ENCODE assay signal across 18 cellular contexts in genomic region chr1:108502624-108503023, GRCh38. TPM values are rescaled to one million over a fixed set of nuclear protein-coding genes. Genes with fewer than 3 reads are reported as not detected.
DNase-seq lines count a peak whose midpoint lies in the region; ATAC-seq, FAIRE-seq and TF ChIP-seq lines count a peak whose summit lies in the region.
"Had no signal": no experiment of that assay in that cellular context is flagged by ENCODE, and none has a peak within 500 bp of the region (broad histone marks: within the 10 kb centered on the region; RNA-seq: fewer than 3 reads in every experiment).

No MANE protein-coding gene starts in this region.

- 49% methylated on average over 2 of the region's 2 CpGs for WGBS in mammary epithelial cell (ENCODE audit: low coverage, missing lambda C conversion rate)

- no peaks in the 10 kb centered on the region for H3K79me2 ChIP-seq in mammary epithelial cell (ENCODE audit: insufficient read depth, low read length)

- TF ChIP-seq CTCF in mammary epithelial cell (conservative IDR thresholded peaks at IDR 0.05 in 1 of 2, IDR thresholded peaks at IDR 0.05 in 1 of 2; ENCODE audit: extremely low read depth in 1 of 2, insufficient read depth in 1 of 2, low read depth in 1 of 2, low read length in 2 of 2) (no peak), dorsolateral prefrontal cortex (IDR thresholded peaks at IDR 0.05 in 54 of 56, conservative IDR thresholded peaks at IDR 0.05 in 2 of 56; ENCODE audit: low read depth in 1 of 56, partially characterized antibody in 56 of 56) (no peak)

- intact Hi-C loops in mammary epithelial cell (cut with micrococcal nuclease) = no loop called here
- intact Hi-C loops in dorsolateral prefrontal cortex (cut with DNase I) = no loop called here

- DNase-seq in EH (ENCODE audit: low read depth) (peak; percentile 86), M059J (ENCODE audit: low read depth) (peak; percentile 88), mammary epithelial cell (peak; percentile 18), myocyte (ENCODE audit: low read depth) (peak; percentile 82), NCI-H524 (lab: John Stamatoyannopoulos, UW) (no peak), dorsolateral prefrontal cortex (no peak), frontal cortex (ENCODE audit: low spot score in 2 of 2) (no peak)
- DNase-seq: activated CD4-positive, alpha-beta T cell treated with anti-CD3 and anti-CD28 coated beads for 36 hours; head of caudate nucleus; NCI-H1930; NCI-H524 treated with DMSO at 0.1 percent for 48 hours; spleen; stimulated activated naive CD8-positive, alpha-beta T cell treated with anti-CD3 and anti-CD28 coated beads, Interleukin-15, Interleukin-2, amounts not matched to agents 100 U/mL and 50 U/mL, for 24 hours had no signal

- H2AFZ ChIP-seq in mammary epithelial cell (ENCODE audit: low read depth, low read length) = no peak overlapping the region

- H3K4me3 ChIP-seq in mammary epithelial cell (replicated peaks in 1 of 3; ENCODE audit: insufficient read depth in 1 of 3, low read depth in 2 of 3, low read length in 3 of 3) = no peak overlapping the region
- H3K4me3 ChIP-seq in dorsolateral prefrontal cortex = no peak overlapping the region
- H3K4me3 ChIP-seq: spleen had no signal

- H3K27me3 ChIP-seq in mammary epithelial cell (ENCODE audit: insufficient read depth, low read length) = no peaks in the 10 kb centered on the region
- no peaks in the 10 kb centered on the region for H3K27me3 ChIP-seq in dorsolateral prefrontal cortex
- H3K27me3 ChIP-seq: spleen had no signal

- H3K27ac ChIP-seq in mammary epithelial cell (ENCODE audit: insufficient read depth, low read depth, low read length) (no peak overlapping the region), dorsolateral prefrontal cortex (no peak overlapping the region)
- H3K27ac ChIP-seq: C4-2B, spleen had no signal

- no peaks in the 10 kb centered on the region for H3K9me3 ChIP-seq in mammary epithelial cell (replicated peaks; ENCODE audit: insufficient read depth, low read length)
- H3K9me3 ChIP-seq: spleen had no signal

- no TSS peak for BruUV-seq in mammary epithelial cell (replicated peaks; lab: Mats Ljungman, UMichigan)

- no peaks in the 10 kb centered on the region for H4K20me1 ChIP-seq in mammary epithelial cell (ENCODE audit: insufficient read depth, low read length)

- in situ Hi-C loops in mammary epithelial cell (cut with MboI; ENCODE audit: low sequenced_read_pairs in 2 of 2) = loop anchor here in 1 of 2 donors (10.0 kb wide), 1 partner anchor 142 kb away; no protein-coding TSS in a partner anchor

- no peak overlapping the region for H3K4me2 ChIP-seq in mammary epithelial cell (ENCODE audit: insufficient read depth, low read depth, low read length)

- peaks cover 10% of the 10 kb centered on the region for H3K4me1 ChIP-seq in mammary epithelial cell (ENCODE audit: insufficient read depth, low read length)

- no peak for FAIRE-seq in frontal cortex (lab: Jason Lieb, UNC)
- FAIRE-seq: keratinocyte had no signal

- CTCF ChIA-PET in mammary epithelial cell (lab: Charles Lee; ENCODE audit: low non-redundant PET) = no interaction called here

- no peak overlapping the region for H3K9ac ChIP-seq in mammary epithelial cell (ENCODE audit: insufficient read depth, low read length)

- H3K36me3 ChIP-seq in mammary epithelial cell (ENCODE audit: insufficient read depth, low read length) = no peaks in the 10 kb centered on the region
- H3K36me3 ChIP-seq: spleen had no signal

- dilution Hi-C loops in mammary epithelial cell (cut with HindIII; ENCODE audit: low sequenced_read_pairs) = no loop called here

- ATAC-seq in HG02798 (IDR thresholded peaks at IDR 0.05; ENCODE audit: poor library complexity, unreplicated experiment) = no peak
- ATAC-seq: activated CD4-positive, alpha-beta T cell treated with anti-CD3 and anti-CD28 coated beads for 36 hours; stimulated activated naive CD8-positive, alpha-beta T cell treated with anti-CD3 and anti-CD28 coated beads, Interleukin-15, Interleukin-2, amounts not matched to agents 100 U/mL and 50 U/mL, for 24 hours had no signal

RNA-seq across cellular contexts. Expression of gene NBPF6, which starts 52.5 kb away (rescaled TPM):
- not detected in 2 replicates for total RNA-seq in M059J (2014; rRNA removed; shearing (Covaris generic))
- total RNA-seq in mammary epithelial cell = not detected
- not detected for polyA plus RNA-seq in mammary epithelial cell
- not detected for polyA minus RNA-seq in mammary epithelial cell
- total RNA-seq in myocyte = not detected in 2 replicates
- not detected for polyA plus RNA-seq in myocyte (2012)
- under 1 TPM in 10 of 120 experiments, not detected in 110; 0.22 to 0.63 (median 0.32) TPM for total RNA-seq in dorsolateral prefrontal cortex
- total RNA-seq in frontal cortex = not detected
- total RNA-seq: activated CD4-positive, alpha-beta T cell treated with anti-CD3 and anti-CD28 coated beads for 36 hours; mucosa of gallbladder; spleen; T-helper 2 cell treated with Interferon-gamma antibody and Interleukin-4, amounts not matched to agents 100 ng/mL and 5 ng/mL, for 36 hours had no signal
- polyA plus RNA-seq: keratinocyte had no signal

RNA-seq across cellular contexts. Expression of gene EEIG2, which starts 57.3 kb away (rescaled TPM):
- 12.6 and 15.4 TPM in 2 replicates for total RNA-seq in M059J (2014; rRNA removed; shearing (Covaris generic))
- 10 to 100 TPM in 1 of 2 donors, 1 to 10 TPM in 1; 4.5 to 10.0 TPM for total RNA-seq in mammary epithelial cell
- 2.2 TPM for polyA plus RNA-seq in mammary epithelial cell
- polyA minus RNA-seq in mammary epithelial cell = 5.6 TPM
- total RNA-seq in myocyte = 4.5 and 5.9 TPM in 2 replicates
- 2.5 TPM for polyA plus RNA-seq in myocyte (2012)
- 10 to 100 TPM; 15.5 to 50.7 (median 31.6) TPM for total RNA-seq in dorsolateral prefrontal cortex
- total RNA-seq in frontal cortex = 56.7 TPM

Comparison
In these comparisons a context has a peak if more than half of its experiments do, and no peak if none do; other contexts are left out.
1. DNase-seq: peak in EH (single experiment), M059J (single experiment), mammary epithelial cell (single experiment) and myocyte (single experiment); none in NCI-H524 (0 of 2), dorsolateral prefrontal cortex (0 of 10) and frontal cortex (0 of 2).